In the genomic region with DNA sequence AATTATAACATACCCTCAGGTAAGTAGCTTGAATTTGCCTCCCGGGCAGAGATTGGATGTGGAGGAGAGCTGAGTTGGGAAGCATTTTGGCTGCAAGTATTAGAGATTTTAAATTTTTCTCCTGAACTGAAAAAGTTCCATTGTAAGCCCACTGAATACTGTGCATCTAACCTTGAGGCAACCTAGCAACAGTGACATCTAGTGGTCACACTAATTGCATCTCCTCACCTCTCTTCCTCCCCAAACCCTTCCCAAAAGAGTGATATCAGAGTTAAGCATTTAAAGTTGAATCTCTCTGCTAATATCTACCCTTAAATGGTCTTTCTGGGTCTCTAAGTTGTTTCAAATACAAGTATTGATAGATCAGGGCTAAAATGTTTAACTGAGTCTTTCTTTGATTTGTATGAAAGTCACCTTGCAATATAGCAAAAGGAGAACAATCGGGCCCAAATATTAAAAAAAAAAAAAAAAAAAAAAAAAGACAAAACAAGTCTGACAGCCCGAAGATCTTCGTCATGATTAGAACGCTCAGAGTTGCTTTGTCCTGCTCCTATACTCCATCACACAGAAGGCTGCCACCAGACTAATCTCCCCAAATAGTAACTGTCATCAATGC, we compare ENCODE assay signal across 1 cellular context.
TF ChIP-seq lines count a peak whose summit lies in the region.

No MANE protein-coding gene starts in this region.

TF ChIP-seq in endothelial cell of umbilical vein, 7 proteins besides CTCF, POLR2A, EP300 and RAD21:
- TF ChIP-seq POLR2AphosphoS5 (IDR thresholded peaks at IDR 0.05; ENCODE audit: insufficient read depth, low read depth, low read length) (no peak), EZH2 (IDR thresholded peaks at IDR 0.05; ENCODE audit: borderline replicate concordance, low read depth, low read length, severe bottlenecking) (no peak), MYC (IDR thresholded peaks at IDR 0.05; ENCODE audit: low read depth, low read length) (no peak), JUN (IDR thresholded peaks at IDR 0.05; ENCODE audit: borderline replicate concordance, insufficient read depth, insufficient read length, low read depth) (no peak), GATA2 (IDR thresholded peaks at IDR 0.05; ENCODE audit: insufficient read depth, insufficient read length, low read depth, low read length) (no peak), FOS (IDR thresholded peaks at IDR 0.05; ENCODE audit: borderline replicate concordance, insufficient read depth, low read length) (no peak)
- TF ChIP-seq, protein P1, sequence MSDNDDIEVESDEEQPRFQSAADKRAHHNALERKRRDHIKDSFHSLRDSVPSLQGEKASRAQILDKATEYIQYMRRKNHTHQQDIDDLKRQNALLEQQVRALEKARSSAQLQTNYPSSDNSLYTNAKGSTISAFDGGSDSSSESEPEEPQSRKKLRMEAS (IDR thresholded peaks at IDR 0.05; ENCODE audit: insufficient read depth, insufficient read length), result no peak
